ENCODE assay signal across 11 cellular contexts in genomic region chr6:107560657-107561056, GRCh38.
DNase-seq lines count a peak whose midpoint lies in the region; ATAC-seq, FAIRE-seq and TF ChIP-seq lines count a peak whose summit lies in the region.
"Had no signal": no experiment of that assay in that cellular context is flagged by ENCODE, and none has a peak within 500 bp of the region (broad histone marks: within the 10 kb centered on the region; RNA-seq: fewer than 3 reads in every experiment).

No MANE protein-coding gene starts in this region.

- peak overlapping the region; percentile 3 to 68 (median 67) for H3K27ac ChIP-seq in gastroesophageal sphincter
- H3K27ac ChIP-seq in rectal smooth muscle tissue (ENCODE audit: low read depth, low read length): peak overlapping the region; percentile 80
- no peak overlapping the region for H3K27ac ChIP-seq in PC-9

- H3K9me3 ChIP-seq in gastroesophageal sphincter (no peaks in the 10 kb centered on the region), PC-9 (ENCODE audit: insufficient read depth, low read depth) (no peaks in the 10 kb centered on the region)

- H3K36me3 ChIP-seq in gastroesophageal sphincter (no peaks in the 10 kb centered on the region), rectal smooth muscle tissue (ENCODE audit: control insufficient read depth, insufficient read depth, low read length) (no peaks in the 10 kb centered on the region), PC-9 (ENCODE audit: low read depth) (no peaks in the 10 kb centered on the region)

- no peaks in the 10 kb centered on the region for H3K27me3 ChIP-seq in gastroesophageal sphincter
- H3K27me3 ChIP-seq in rectal smooth muscle tissue (ENCODE audit: control insufficient read depth, insufficient read depth, low read length): no peaks in the 10 kb centered on the region
- H3K27me3 ChIP-seq in PC-9 (ENCODE audit: insufficient read depth, low read depth): no peaks in the 10 kb centered on the region

- TF ChIP-seq EP300 in gastroesophageal sphincter (IDR thresholded peaks at IDR 0.05): no peak

- no peaks in the 10 kb centered on the region; the same call in 1 of the 2 replicates for H3K36me3 Mint-ChIP-seq in WTC11
- H3K36me3 Mint-ChIP-seq: CD14-positive monocyte had no signal

- H3K4me3 Mint-ChIP-seq in WTC11: no peak overlapping the region
- H3K4me3 Mint-ChIP-seq: CD14-positive monocyte had no signal

- H3K9me2 ChIP-seq in PC-9 (ENCODE audit: insufficient read depth): no peaks in the 10 kb centered on the region

- H3K4me1 ChIP-seq in gastroesophageal sphincter (peaks cover 6 to 39% (median 11%) of the 10 kb centered on the region in 3 donors), rectal smooth muscle tissue (ENCODE audit: control insufficient read depth, insufficient read depth, low read length) (peaks cover 8% of the 10 kb centered on the region), PC-9 (replicated peaks; ENCODE audit: insufficient read depth) (no peaks in the 10 kb centered on the region)

- no peak for TF ChIP-seq CTCF in WTC11 (IDR thresholded peaks at IDR 0.05)
- no peak for TF ChIP-seq CTCF in gastroesophageal sphincter (IDR thresholded peaks at IDR 0.05)
- no peak for TF ChIP-seq CTCF in PC-9 (conservative IDR thresholded peaks at IDR 0.05)

- FAIRE-seq in GM19239 (lab: Jason Lieb, UNC): no peak

- H3K79me2 ChIP-seq in PC-9 (ENCODE audit: low read depth): no peaks in the 10 kb centered on the region

- H3K9ac ChIP-seq in rectal smooth muscle tissue (ENCODE audit: low read length): no peak overlapping the region

- H3K4me3 ChIP-seq in gastroesophageal sphincter (no peak overlapping the region), rectal smooth muscle tissue (ENCODE audit: low read length) (no peak overlapping the region), PC-9 (no peak overlapping the region)

- H3K9me3 Mint-ChIP-seq in WTC11: no peaks in the 10 kb centered on the region

- H3K4me1 Mint-ChIP-seq in WTC11: peaks cover 25% of the 10 kb centered on the region
- H3K4me1 Mint-ChIP-seq: CD14-positive monocyte had no signal

- no peak for TF ChIP-seq POLR2A in gastroesophageal sphincter (IDR thresholded peaks at IDR 0.05)

- 17% methylated on average over 4 of the region's 4 CpGs; no CpG with 5 or more reads in 1 of the 2 donors for WGBS in gastroesophageal sphincter (ENCODE audit: low coverage in 1 of 2), 2 donors

- no peaks in the 10 kb centered on the region for H3F3A ChIP-seq in PC-9 (ENCODE audit: insufficient read depth, low read depth)

- H3K4me2 ChIP-seq in PC-9: no peak overlapping the region

- intact Hi-C loops in PC-9 (cut with micrococcal nuclease; ENCODE audit: unreplicated experiment): no loop called here

- ATAC-seq in WTC11: peak; percentile 39
- peak; percentile 61 for ATAC-seq in gastroesophageal sphincter
- ATAC-seq: HCT116 had no signal

- no peaks in the 10 kb centered on the region for H4K20me1 ChIP-seq in PC-9 (ENCODE audit: insufficient read depth)

- CTCF ChIA-PET in WTC11 (lab: Charles Lee) (no interaction called here), PC-9 (lab: Charles Lee) (no interaction called here)

- POLR2A ChIA-PET in WTC11 (lab: Charles Lee) (no interaction called here), PC-9 (lab: Charles Lee; ENCODE audit: unreplicated experiment) (no interaction called here)

- no peaks in the 10 kb centered on the region for H3K27me3 Mint-ChIP-seq in WTC11 (ENCODE audit: low read depth)

- BruUV-seq in PC-9 (replicated peaks; lab: Mats Ljungman, UMichigan): no TSS peak

- peak overlapping the region; percentile 48; the same call in 1 of the 2 replicates for H3K27ac Mint-ChIP-seq in WTC11
- H3K27ac Mint-ChIP-seq: CD14-positive monocyte had no signal

- DNase-seq in GM03348 (ENCODE audit: low spot score) (peak; percentile 24), WTC11 (ENCODE audit: low spot score) (no peak), PC-9 (no peak), GM19239 (ENCODE audit: insufficient read length, low spot score) (no peak), NCI-H524 treated with DMSO at 0.1 percent for 48 hours (lab: John Stamatoyannopoulos, UW) (no peak), COR-L47 (lab: John Stamatoyannopoulos, UW) (no peak)
- DNase-seq: Karpas-422 had no signal

- no peak overlapping the region for H2AFZ ChIP-seq in PC-9

TF ChIP-seq in WTC11, 78 proteins besides CTCF, POLR2A, EP300 and RAD21 (continues in another document):
- TF ChIP-seq ZNF263 (CRISPR knock-in tag; IDR thresholded peaks at IDR 0.05; ENCODE audit: low read depth) (no peak), TCF7 (CRISPR knock-in tag; IDR thresholded peaks at IDR 0.05; ENCODE audit: low read depth) (no peak), ESRRA (CRISPR knock-in tag; IDR thresholded peaks at IDR 0.05; ENCODE audit: borderline replicate concordance) (no peak), NFYB (CRISPR knock-in tag; conservative IDR thresholded peaks at IDR 0.05; ENCODE audit: low read depth) (no peak), ARID4B (CRISPR knock-in tag; IDR thresholded peaks at IDR 0.05; ENCODE audit: borderline replicate concordance) (no peak), ZNF425 (CRISPR knock-in tag; conservative IDR thresholded peaks at IDR 0.05) (no peak), E2F4 (CRISPR knock-in tag; IDR thresholded peaks at IDR 0.05; ENCODE audit: borderline replicate concordance, low read depth) (no peak), JAZF1 (CRISPR knock-in tag; IDR thresholded peaks at IDR 0.05) (no peak), SMAD3 (CRISPR knock-in tag; IDR thresholded peaks at IDR 0.05; ENCODE audit: borderline replicate concordance) (no peak)
